In genomic region chr16:457732-458400, GRCh38 we compare ENCODE assay signal across 10 cellular contexts. TPM values are rescaled to one million over a fixed set of nuclear protein-coding genes. Genes with fewer than 3 reads are reported as not detected.
DNase-seq lines count a peak whose midpoint lies in the region; ATAC-seq and TF ChIP-seq lines count a peak whose summit lies in the region.
"Had no signal": no experiment of that assay in that cellular context is flagged by ENCODE, and none has a peak within 500 bp of the region (broad histone marks: within the 10 kb centered on the region; RNA-seq: fewer than 3 reads in every experiment).

No MANE protein-coding gene starts in this region.

- H3K27me3 Mint-ChIP-seq in chondrocyte (ENCODE audit: low read depth) = no peaks in the 10 kb centered on the region

- peak; percentile 10 for DNase-seq in HT-29 (ENCODE audit: low spot score)
- DNase-seq in chondrocyte (ENCODE audit: low spot score) = no peak
- no peak for DNase-seq in right lobe of liver
- no peak for DNase-seq in COLO829 (ENCODE audit: low spot score)
- DNase-seq in GM13976 (ENCODE audit: low spot score) = no peak
- DNase-seq in cortex of kidney (lab: John Stamatoyannopoulos, UW) = no peak
- DNase-seq in NCI-H1105 treated with DMSO at 0.1 percent for 48 hours (lab: John Stamatoyannopoulos, UW) = no peak
- DNase-seq: activated T-cell treated with anti-CD3 and anti-CD28 coated beads for 4 hours, NCI-H1694 had no signal

- no peaks in the 10 kb centered on the region for H3K9me3 Mint-ChIP-seq in chondrocyte (ENCODE audit: low read depth)

- in situ Hi-C loops in GM13976 (cut with MboI; ENCODE audit: low sequenced_read_pairs, unreplicated experiment) = no loop called here

- 45% methylated on average over 8 of the region's 14 CpGs for WGBS in right lobe of liver (ENCODE audit: insufficient coverage, low coverage, low lambda C conversion rate, missing lambda C conversion rate)

- H3K27me3 ChIP-seq in right lobe of liver (no peaks in the 10 kb centered on the region), stomach smooth muscle (ENCODE audit: control insufficient read depth in 1 of 2, insufficient read depth in 2 of 2, low read length in 2 of 2) (no peaks in the 10 kb centered on the region)

- H3K9me3 ChIP-seq in right lobe of liver (no peaks in the 10 kb centered on the region), stomach smooth muscle (ENCODE audit: control insufficient read depth in 2 of 2, low read length in 2 of 2) (no peaks in the 10 kb centered on the region)

- peaks cover 29% of the 10 kb centered on the region for H3K4me1 Mint-ChIP-seq in chondrocyte (ENCODE audit: low read depth)

- peak overlapping the region; percentile 68 for H3K27ac Mint-ChIP-seq in chondrocyte (ENCODE audit: unreplicated experiment)

- no peak overlapping the region for H3K9ac ChIP-seq in stomach smooth muscle (ENCODE audit: low read length in 2 of 2)

- H3K4me3 Mint-ChIP-seq in chondrocyte (ENCODE audit: unreplicated experiment) = no peak overlapping the region

- H3K27ac ChIP-seq in right lobe of liver (peak overlapping the region; percentile 41 to 84 (median 59)), stomach smooth muscle (ENCODE audit: low read length) (peak overlapping the region; percentile 49)

- TF ChIP-seq POLR2A in right lobe of liver (IDR thresholded peaks at IDR 0.05) = no peak

- peaks cover 0 to 22% (median 9%) of the 10 kb centered on the region in 4 donors for H3K4me1 ChIP-seq in right lobe of liver
- H3K4me1 ChIP-seq in stomach smooth muscle (ENCODE audit: control insufficient read depth, insufficient read depth, low read length) = peaks cover 16% of the 10 kb centered on the region

- H3K36me3 ChIP-seq in right lobe of liver (peaks cover 0 to 8% (median 0%) of the 10 kb centered on the region in 4 donors), stomach smooth muscle (ENCODE audit: control insufficient read depth in 2 of 2, insufficient read depth in 2 of 2, low read length in 2 of 2) (peaks cover 7 to 10% of the 10 kb centered on the region in 2 donors)

- TF ChIP-seq CTCF in chondrocyte (IDR thresholded peaks at IDR 0.05) (no peak), right lobe of liver (IDR thresholded peaks at IDR 0.05) (no peak), GM13976 (IDR thresholded peaks at IDR 0.05; ENCODE audit: borderline replicate concordance, control extremely low read depth, extremely low read depth, insufficient read depth, missing control alignments) (no peak)

- peak; percentile 63 to 70 (median 63) for ATAC-seq in right lobe of liver

- intact Hi-C loops in right lobe of liver (cut with DNase I) = no loop called here

- peaks cover 11% of the 10 kb centered on the region for H3K36me3 Mint-ChIP-seq in chondrocyte (ENCODE audit: low read depth)

- H3K4me3 ChIP-seq in right lobe of liver (peak overlapping the region in 1 of 3 donors; percentile 16), stomach smooth muscle (ENCODE audit: low read length in 2 of 2) (no peak overlapping the region)

RNA-seq across cellular contexts. Expression of gene RAB11FIP3, which starts 32.4 kb away (rescaled TPM):
- total RNA-seq in HT-29 (2014; rRNA removed; shearing (Covaris generic)) = 5.2 and 9.5 TPM in 2 replicates
- 41.9 to 52.4 TPM (median 45.1 TPM) in 3 replicates for total RNA-seq in chondrocyte
- total RNA-seq in right lobe of liver = 10 to 100 TPM; 19.5 to 38.3 (median 25.5) TPM

RNA-seq across cellular contexts. Expression of gene DECR2, which starts 56.2 kb away (rescaled TPM):
- 25.2 and 29.1 TPM in 2 replicates for total RNA-seq in HT-29 (2014; rRNA removed; shearing (Covaris generic))
- total RNA-seq in chondrocyte (21.8 to 25.1 TPM (median 22.2 TPM) in 3 replicates), right lobe of liver (100 to 1,000 TPM in 3 of 6 experiments, 10 to 100 TPM in 3; 73.6 to 169 (median 97.0) TPM)
